In the genomic region with DNA sequence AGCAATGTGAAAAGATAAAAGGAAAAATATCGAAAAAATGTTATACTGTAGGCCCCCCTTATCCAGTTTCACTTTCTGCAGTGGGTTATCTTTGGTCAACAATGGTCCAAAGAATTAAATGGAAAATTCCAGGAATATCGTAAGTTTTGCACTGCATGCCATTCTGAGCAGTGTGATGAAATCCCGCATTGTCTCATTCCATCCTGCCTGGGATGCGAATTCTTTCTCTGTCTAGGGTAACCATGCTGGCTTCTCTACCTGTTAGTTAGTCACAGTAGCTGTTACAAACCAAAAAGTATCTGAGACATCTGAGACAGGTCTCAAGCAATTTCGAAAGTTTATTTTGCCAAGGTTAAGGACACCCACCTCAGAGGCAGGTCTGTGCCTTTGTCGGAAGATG, we compare ENCODE assay signal across 20 cellular contexts.
DNase-seq lines count a peak whose midpoint lies in the region; ATAC-seq, FAIRE-seq and TF ChIP-seq lines count a peak whose summit lies in the region.
"Had no signal": no experiment of that assay in that cellular context is flagged by ENCODE, and none has a peak within 500 bp of the region (broad histone marks: within the 10 kb centered on the region; RNA-seq: fewer than 3 reads in every experiment).

No MANE protein-coding gene starts in this region.

- TF ChIP-seq CTCF in GM23338 (conservative IDR thresholded peaks at IDR 0.05; ENCODE audit: low read depth in 2 of 2) (no peak), fibroblast of pulmonary artery (IDR thresholded peaks at IDR 0.05; ENCODE audit: low read length, missing control alignments) (no peak)

- peak overlapping the region; percentile 15; the same call in 1 of the 2 replicates for H2AFZ ChIP-seq in GM23338

- H3K9me3 Mint-ChIP-seq in GM23338 = peaks cover 8% of the 10 kb centered on the region
- H3K9me3 Mint-ChIP-seq: CD8-positive, alpha-beta T cell had no signal

- peaks cover 28% of the 10 kb centered on the region for H3K4me1 ChIP-seq in GM23338 (ENCODE audit: insufficient read depth)
- H3K4me1 ChIP-seq: BLaER1 treated with 17β-estradiol and CSF1 and Interleukin-3, amounts not matched to agents 10 nM and 100 nM had no signal

- H3K79me2 ChIP-seq in GM23338 (replicated peaks; ENCODE audit: insufficient read depth) = no peaks in the 10 kb centered on the region

- peak overlapping the region; percentile 44 for H3K4me2 ChIP-seq in GM23338
- H3K4me2 ChIP-seq: BLaER1 treated with 17β-estradiol and CSF1 and Interleukin-3, amounts not matched to agents 10 nM and 100 nM had no signal

- no peaks in the 10 kb centered on the region for H3F3A ChIP-seq in GM23338 (replicated peaks; ENCODE audit: low read depth)

- peak overlapping the region; percentile 16; the same call in 1 of the 3 replicates for H3K4me3 Mint-ChIP-seq in GM23338
- H3K4me3 Mint-ChIP-seq: CD8-positive, alpha-beta T cell; IgD-negative memory B cell had no signal

- FAIRE-seq in urothelium cell line (lab: Jason Lieb, UNC) = no peak

- no peaks in the 10 kb centered on the region for H4K20me1 ChIP-seq in GM23338 (replicated peaks; ENCODE audit: insufficient read depth)
- H4K20me1 ChIP-seq: BLaER1 treated with 17β-estradiol and CSF1 and Interleukin-3, amounts not matched to agents 10 nM and 100 nM had no signal

- peaks cover 26% of the 10 kb centered on the region for H3K4me1 Mint-ChIP-seq in GM23338
- H3K4me1 Mint-ChIP-seq: IgD-negative memory B cell had no signal

- peak; percentile 62 for ATAC-seq in GM23338
- ATAC-seq in HG03045 (IDR thresholded peaks at IDR 0.05; ENCODE audit: unreplicated experiment) = no peak
- ATAC-seq in GM18517 (IDR thresholded peaks at IDR 0.05; ENCODE audit: unreplicated experiment) = no peak
- ATAC-seq: CD8-positive, alpha-beta T cell had no signal

- peak overlapping the region; percentile 74 for H3K27ac ChIP-seq in GM23338 (ENCODE audit: low read depth)
- H3K27ac ChIP-seq: BLaER1 treated with 17β-estradiol and CSF1 and Interleukin-3, amounts not matched to agents 10 nM and 100 nM; RWPE1 had no signal

- H3K4me3 ChIP-seq in GM23338 = peak overlapping the region; percentile 12; the same call in 1 of the 2 replicates
- no peak overlapping the region for H3K4me3 ChIP-seq in fibroblast of pulmonary artery (replicated peaks; ENCODE audit: low read depth, low read length)
- H3K4me3 ChIP-seq: BLaER1 treated with 17β-estradiol and CSF1 and Interleukin-3, amounts not matched to agents 10 nM and 100 nM had no signal

- H3K27me3 Mint-ChIP-seq in GM23338 (ENCODE audit: insufficient read depth, low read depth, poor library complexity) = peaks cover 2% of the 10 kb centered on the region
- H3K27me3 Mint-ChIP-seq: IgD-negative memory B cell had no signal

- H3K9me2 ChIP-seq in GM23338 (ENCODE audit: insufficient read depth) = no peaks in the 10 kb centered on the region

- H3K27me3 ChIP-seq in GM23338 (ENCODE audit: insufficient read depth) = no peaks in the 10 kb centered on the region
- H3K27me3 ChIP-seq: BLaER1 treated with 17β-estradiol and CSF1 and Interleukin-3, amounts not matched to agents 10 nM and 100 nM had no signal

- DNase-seq in GM23338 (ENCODE audit: low spot score) (peak; percentile 58), OCI-M1 (lab: John Stamatoyannopoulos, UW) (peak; percentile 30), fibroblast of pulmonary artery (ENCODE audit: low read depth) (peak; percentile 36), urothelium cell line (ENCODE audit: low spot score) (peak; percentile 49), NCI-H2171 (lab: John Stamatoyannopoulos, UW) (no peak)
- DNase-seq: CD8-positive, alpha-beta T cell; DMS53; Kasumi-1; MM.1S; NCI-H1092; NCI-H1436 treated with DMSO at 0.1 percent for 48 hours; NCI-H2029; NCI-H446; NCI-H69; SIG-M5 had no signal

- H3K36me3 Mint-ChIP-seq in GM23338 (ENCODE audit: low read depth) = peaks cover 13% of the 10 kb centered on the region
- H3K36me3 Mint-ChIP-seq: CD8-positive, alpha-beta T cell; IgD-negative memory B cell had no signal

- H3K36me3 ChIP-seq in GM23338 (ENCODE audit: insufficient read depth) = no peaks in the 10 kb centered on the region
- H3K36me3 ChIP-seq: BLaER1 treated with 17β-estradiol and CSF1 and Interleukin-3, amounts not matched to agents 10 nM and 100 nM had no signal

- peak overlapping the region; percentile 91 for H3K27ac Mint-ChIP-seq in GM23338
- H3K27ac Mint-ChIP-seq: CD8-positive, alpha-beta T cell; IgD-negative memory B cell had no signal

TF ChIP-seq in GM23338, 12 proteins besides CTCF, POLR2A, EP300 and RAD21:
- no peak for TF ChIP-seq CREB1 (CRISPR knock-in tag; IDR thresholded peaks at IDR 0.05; ENCODE audit: low read depth)
TF ChIP-seq in GM23338: peak in this region for 0.
